ENCODE assay signal across 24 cellular contexts in the genomic region with DNA sequence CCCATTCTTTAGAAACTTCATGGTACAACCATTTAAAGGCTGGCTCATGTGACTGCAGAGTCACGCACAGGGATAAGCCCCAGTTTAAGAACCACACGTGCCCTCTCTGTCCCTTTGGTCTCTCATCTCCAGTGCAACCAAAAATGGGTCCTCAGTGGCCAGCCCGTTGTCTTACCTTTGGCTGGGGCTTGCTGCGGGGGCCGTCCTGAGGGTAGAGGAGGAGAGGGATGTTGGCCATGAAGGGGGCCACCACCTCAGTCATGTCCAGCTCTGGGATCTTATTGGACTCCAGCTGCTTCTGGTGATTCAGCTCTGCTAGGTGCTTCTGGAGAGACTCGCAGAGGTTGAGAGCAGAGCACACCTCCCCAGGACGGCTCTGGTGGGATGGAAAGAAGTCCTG. TPM values are rescaled to one million over a fixed set of nuclear protein-coding genes. Genes with fewer than 3 reads are reported as not detected.
"Had no signal": no experiment of that assay in that cellular context is flagged by ENCODE, and none has a peak within 500 bp of the region (broad histone marks: within the 10 kb centered on the region; RNA-seq: fewer than 3 reads in every experiment).

No MANE protein-coding gene starts in this region.

- H3K4me3 Mint-ChIP-seq: endodermal cell, neural crest cell had no signal

- H3K27me3 ChIP-seq: cardiac muscle cell, foreskin keratinocyte, heart left ventricle, left lung, right lobe of liver, stomach, transverse colon had no signal

- DNase-seq: dermis blood vessel endothelial cell; effector CD4-positive, alpha-beta T cell; endodermal cell; foreskin keratinocyte; hypothalamus; islet precursor cell; mesenchymal stem cell; naive thymus-derived CD8-positive, alpha-beta T cell; nucleus accumbens; psoas muscle; retina; right lobe of liver; stimulated activated CD4-positive, alpha-beta T cell treated with anti-CD3 and anti-CD28 coated beads, Interleukin-12 subunit alpha, Interleukin-12 subunit beta, amount 100 ng/mL, for 4 hours; stimulated activated naive CD4-positive, alpha-beta T cell; stomach; substantia nigra; transverse colon had no signal

- H3K27me3 Mint-ChIP-seq: naive thymus-derived CD8-positive, alpha-beta T cell had no signal

- H3K9me3 ChIP-seq: heart left ventricle, left lung, psoas muscle, right lobe of liver, stomach, thoracic aorta, transverse colon had no signal

- ATAC-seq: foreskin keratinocyte; naive thymus-derived CD8-positive, alpha-beta T cell had no signal

- H3K4me3 ChIP-seq: cardiac muscle cell, heart left ventricle, lung, psoas muscle, right lobe of liver, stomach, thoracic aorta, transverse colon had no signal

- H3K27ac ChIP-seq: cardiac muscle cell, foreskin keratinocyte, parathyroid adenoma, psoas muscle, right lobe of liver, thoracic aorta, transverse colon had no signal

- H3K4me1 Mint-ChIP-seq: endodermal cell, neural crest cell had no signal

- H3K4me1 ChIP-seq: parathyroid adenoma had no signal

- H3K27ac Mint-ChIP-seq: endodermal cell had no signal

- H3K9me3 Mint-ChIP-seq: endodermal cell; naive thymus-derived CD8-positive, alpha-beta T cell; neural crest cell had no signal

RNA-seq across cellular contexts. Expression of a gene that starts 55.4 kb away (rescaled TPM):
- total RNA-seq: neural crest cell had no signal
